In the genomic region with DNA sequence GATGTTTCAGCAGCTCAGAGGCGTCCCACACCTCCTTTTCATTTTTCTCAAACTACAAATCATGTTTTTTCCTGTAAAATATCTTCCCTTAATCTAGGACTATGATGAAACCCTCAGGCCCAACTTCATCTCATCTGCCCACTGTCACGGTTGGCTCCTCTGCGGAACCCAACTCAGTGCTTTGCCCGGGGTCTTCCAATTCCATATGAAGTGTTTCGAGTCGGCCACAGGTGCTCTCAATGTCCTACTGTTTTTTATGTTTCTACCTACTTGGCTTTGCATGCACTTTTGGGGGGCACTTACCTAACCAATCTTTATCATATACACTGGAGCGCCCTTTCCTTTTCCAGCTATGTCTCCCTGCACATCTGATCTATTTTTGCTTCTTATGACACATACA, we compare ENCODE assay signal across 15 cellular contexts. TPM values are rescaled to one million over a fixed set of nuclear protein-coding genes. Genes with fewer than 3 reads are reported as not detected.
DNase-seq lines count a peak whose midpoint lies in the region; ATAC-seq and TF ChIP-seq lines count a peak whose summit lies in the region.
"Had no signal": no experiment of that assay in that cellular context is flagged by ENCODE, and none has a peak within 500 bp of the region (broad histone marks: within the 10 kb centered on the region; RNA-seq: fewer than 3 reads in every experiment).

No MANE protein-coding gene starts in this region.

- TF ChIP-seq CTCF in right atrium auricular region (IDR thresholded peaks at IDR 0.05), result no peak
- no peak for TF ChIP-seq CTCF in smooth muscle cell (IDR thresholded peaks at IDR 0.05; ENCODE audit: borderline replicate concordance, insufficient read depth, poor library complexity, severe bottlenecking)
- TF ChIP-seq CTCF in uterus (IDR thresholded peaks at IDR 0.05), result no peak

- TF ChIP-seq POLR2A in uterus (IDR thresholded peaks at IDR 0.05), result no peak

- H4K20me1 ChIP-seq in smooth muscle cell (ENCODE audit: low read depth), result peaks cover 100% of the 10 kb centered on the region
- H4K20me1 ChIP-seq: BLaER1 treated with 17β-estradiol and CSF1 and Interleukin-3, amounts not matched to agents 10 nM and 100 nM had no signal

- intact Hi-C loops in right cardiac atrium (cut with DNase I) (no loop called here), uterus (cut with DNase I; ENCODE audit: low total_unique reads) (no loop called here)

- H3K9me3 ChIP-seq in right atrium auricular region (no peaks in the 10 kb centered on the region), right cardiac atrium (ENCODE audit: control insufficient read depth, low read length) (no peaks in the 10 kb centered on the region), smooth muscle cell (replicated peaks; ENCODE audit: low read depth) (no peaks in the 10 kb centered on the region), uterus (no peaks in the 10 kb centered on the region), MG63 (no peaks in the 10 kb centered on the region)

- H3K79me2 ChIP-seq in smooth muscle cell (ENCODE audit: low read depth), result peaks cover 100% of the 10 kb centered on the region

- H3F3A ChIP-seq in smooth muscle cell (ENCODE audit: low read depth), result peaks cover 80% of the 10 kb centered on the region

- no peak overlapping the region for H3K4me2 ChIP-seq in smooth muscle cell
- H3K4me2 ChIP-seq: BLaER1 treated with 17β-estradiol and CSF1 and Interleukin-3, amounts not matched to agents 10 nM and 100 nM had no signal

- H3K27ac ChIP-seq in right atrium auricular region (no peak overlapping the region), right cardiac atrium (ENCODE audit: low read length) (no peak overlapping the region), smooth muscle cell (ENCODE audit: low read depth) (peak overlapping the region; percentile 58), uterus (peak overlapping the region; percentile 21 to 65)
- H3K27ac ChIP-seq: BLaER1 treated with 17β-estradiol and CSF1 and Interleukin-3, amounts not matched to agents 10 nM and 100 nM; GM23248 had no signal

- 92% methylated on average over 7 of the region's 7 CpGs for WGBS in right cardiac atrium
- 89% methylated on average over 7 of the region's 7 CpGs for WGBS in smooth muscle cell (ENCODE audit: low lambda C conversion rate)

- no peak overlapping the region for H3K9ac ChIP-seq in smooth muscle cell (ENCODE audit: low read depth)
- H3K9ac ChIP-seq: BLaER1 treated with 17β-estradiol and CSF1 and Interleukin-3, amounts not matched to agents 10 nM and 100 nM; GM23248 had no signal

- H3K4me1 ChIP-seq in right atrium auricular region, result peaks cover 0 to 94% of the 10 kb centered on the region in 2 donors
- peaks cover 19% of the 10 kb centered on the region for H3K4me1 ChIP-seq in right cardiac atrium (ENCODE audit: control insufficient read depth, insufficient read depth, low read length)
- H3K4me1 ChIP-seq in smooth muscle cell (ENCODE audit: low read depth), result no peaks in the 10 kb centered on the region
- peaks cover 4 to 18% of the 10 kb centered on the region in 2 donors for H3K4me1 ChIP-seq in uterus

- no peak overlapping the region for H2AFZ ChIP-seq in smooth muscle cell (ENCODE audit: low read depth)
- H2AFZ ChIP-seq: GM23248 had no signal

- DNase-seq in right atrium auricular region (ENCODE audit: low spot score), result peak; percentile 57
- no peak for DNase-seq in right cardiac atrium
- DNase-seq in islet precursor cell, result peak; percentile 23
- DNase-seq in smooth muscle cell (lab: John Stamatoyannopoulos, UW; ENCODE audit: unreplicated experiment), result no peak
- DNase-seq in uterus, result no peak
- no peak for DNase-seq in MG63
- DNase-seq: ACHN; CD4-positive, CD25-positive, alpha-beta regulatory T cell; DMS53; GF-D8; GM23248; H7 had no signal

- ATAC-seq in right cardiac atrium (no peak), GM19463 (IDR thresholded peaks at IDR 0.05; ENCODE audit: unreplicated experiment) (no peak), GM21423 (IDR thresholded peaks at IDR 0.05; ENCODE audit: unreplicated experiment) (no peak)

- H3K36me3 ChIP-seq in right atrium auricular region (no peaks in the 10 kb centered on the region), smooth muscle cell (ENCODE audit: low read depth) (no peaks in the 10 kb centered on the region), uterus (no peaks in the 10 kb centered on the region), MG63 (no peaks in the 10 kb centered on the region)
- H3K36me3 ChIP-seq: BLaER1 treated with 17β-estradiol and CSF1 and Interleukin-3, amounts not matched to agents 10 nM and 100 nM had no signal

- H3K27me3 ChIP-seq in right atrium auricular region (no peaks in the 10 kb centered on the region), right cardiac atrium (ENCODE audit: control insufficient read depth, insufficient read depth) (no peaks in the 10 kb centered on the region), smooth muscle cell (ENCODE audit: low read depth) (no peaks in the 10 kb centered on the region), uterus (no peaks in the 10 kb centered on the region), MG63 (no peaks in the 10 kb centered on the region)
- H3K27me3 ChIP-seq: BLaER1 treated with 17β-estradiol and CSF1 and Interleukin-3, amounts not matched to agents 10 nM and 100 nM had no signal

- no peak overlapping the region for H3K4me3 ChIP-seq in right atrium auricular region
- no peak overlapping the region for H3K4me3 ChIP-seq in right cardiac atrium (ENCODE audit: low read length)
- no peak overlapping the region for H3K4me3 ChIP-seq in smooth muscle cell
- no peak overlapping the region for H3K4me3 ChIP-seq in uterus
- H3K4me3 ChIP-seq in MG63, result no peak overlapping the region
- H3K4me3 ChIP-seq: BLaER1 treated with 17β-estradiol and CSF1 and Interleukin-3, amounts not matched to agents 10 nM and 100 nM; GM23248 had no signal

RNA-seq across cellular contexts. Expression of a gene that starts 28.1 kb away (rescaled TPM):
- total RNA-seq in right atrium auricular region (100 to 1,000 TPM; 140 to 201 TPM), right cardiac atrium (100 to 1,000 TPM in 3 of 4 donors, 10 to 100 TPM in 1; 91.9 to 267 (median 118) TPM), smooth muscle cell (4,372 and 5,353 TPM in 2 replicates), uterus (100 to 1,000 TPM; 164 to 737 (median 209) TPM)
- polyA plus RNA-seq in right cardiac atrium (69.8 TPM), smooth muscle cell (1,844 and 2,409 TPM in 2 replicates)
- 21.6 and 24.9 TPM in 2 replicates for total RNA-seq in MG63 (2014; rRNA removed; shearing (Covaris generic); ENCODE audit: low replicate concordance)
- total RNA-seq: CD4-positive, CD25-positive, alpha-beta regulatory T cell had no signal
- polyA plus RNA-seq: CD4-positive, CD25-positive, alpha-beta regulatory T cell had no signal

RNA-seq across cellular contexts. Expression of a gene that starts 28.2 kb away (rescaled TPM):
- total RNA-seq in right atrium auricular region (100 to 1,000 TPM; 141 to 153 TPM), right cardiac atrium (100 to 1,000 TPM in 3 of 4 donors, 10 to 100 TPM in 1; 84.7 to 268 (median 123) TPM), smooth muscle cell (1,456 and 1,535 TPM in 2 replicates), uterus (100 to 1,000 TPM; 157 to 606 (median 284) TPM)
- polyA plus RNA-seq in right cardiac atrium (101 TPM), smooth muscle cell (2,012 and 2,786 TPM in 2 replicates)
- total RNA-seq in MG63 (2014; rRNA removed; shearing (Covaris generic); ENCODE audit: low replicate concordance), result 50.0 and 85.0 TPM in 2 replicates
- total RNA-seq: CD4-positive, CD25-positive, alpha-beta regulatory T cell had no signal
- polyA plus RNA-seq: CD4-positive, CD25-positive, alpha-beta regulatory T cell had no signal

Comparison
In these comparisons a context has a peak if more than half of its experiments do, and no peak if none do; other contexts are left out.
1. DNase-seq: peak in right atrium auricular region (single experiment) and islet precursor cell (single experiment); none in right cardiac atrium (0 of 3), smooth muscle cell (single experiment), uterus (0 of 2) and MG63 (single experiment).
2. H3K27ac ChIP-seq: peak in smooth muscle cell (single experiment) and uterus (2 of 2); none in right atrium auricular region (0 of 2) and right cardiac atrium (single experiment).